ENCODE assay signal across 7 cellular contexts in the genomic region with DNA sequence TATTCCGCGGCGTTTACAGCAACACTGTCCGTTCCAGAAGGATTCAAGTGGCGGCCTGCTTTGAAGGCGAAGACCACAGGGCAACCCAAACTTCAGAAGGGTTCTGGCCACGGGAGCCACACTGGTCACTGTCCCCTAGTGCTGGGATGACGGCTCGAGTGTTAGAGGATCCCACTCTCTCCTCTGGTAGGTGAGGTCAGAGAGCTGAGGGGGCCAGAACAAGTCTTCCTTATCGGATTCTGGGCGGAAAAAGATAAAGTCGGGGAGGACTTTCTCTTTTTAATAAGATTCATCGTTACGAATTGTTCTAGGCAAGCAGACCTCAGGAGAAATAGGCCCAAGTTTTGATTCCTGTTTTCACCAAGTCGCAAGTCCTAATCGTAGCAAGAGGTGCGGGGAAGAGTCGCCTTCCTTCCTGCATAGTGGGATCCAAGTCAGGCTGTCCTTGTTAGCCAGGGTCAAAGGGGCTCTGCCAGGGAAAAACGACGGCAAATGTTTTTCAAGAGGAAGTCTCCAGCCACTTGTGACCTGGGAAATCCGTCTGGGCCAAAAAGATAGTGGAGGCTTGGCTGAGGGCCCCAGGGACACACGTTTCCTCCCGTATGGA.
A peak's percentile ranks its signal among the peaks of the same experiment; 100 is the strongest.
DNase-seq lines count a peak whose midpoint lies in the region; FAIRE-seq and TF ChIP-seq lines count a peak whose summit lies in the region.

No MANE protein-coding gene starts in this region.

- DNase-seq in GM19239 (ENCODE audit: insufficient read length, low spot score) = no peak
- DNase-seq in NCI-H69 (lab: John Stamatoyannopoulos, UW) = peak; percentile 70
- DNase-seq in astrocyte of the cerebellum (ENCODE audit: low read depth) = no peak
- peak; percentile 12 for DNase-seq in stimulated activated CD4-positive, alpha-beta T cell treated with anti-CD3 and anti-CD28 coated beads, Interleukin-1b, Interleukin-23, amount 100 ng/mL, for 48 hours
- no peak for DNase-seq in NCI-H187 treated with DMSO at 0.1 percent for 48 hours (lab: John Stamatoyannopoulos, UW)
- DNase-seq in GM19238 (ENCODE audit: insufficient read length, low spot score) = no peak

- peaks cover 16% of the 10 kb centered on the region for H3K36me3 ChIP-seq in iPS-20b (ENCODE audit: insufficient read depth, low read depth, low read length)

- H3K4me3 ChIP-seq in astrocyte of the cerebellum (ENCODE audit: low read depth, low read length) (peak overlapping the region; percentile 92), iPS-20b (ENCODE audit: low read length) (peak overlapping the region; percentile 99)

- in situ Hi-C loops in astrocyte of the cerebellum (cut with HindIII; ENCODE audit: low sequenced_read_pairs) = no loop called here

- H3K9me3 ChIP-seq in iPS-20b (ENCODE audit: insufficient read depth, low read depth, low read length) = peaks cover 6% of the 10 kb centered on the region

- peak overlapping the region; percentile 70 for H3K9ac ChIP-seq in iPS-20b (ENCODE audit: low read depth, low read length)

- H3K27me3 ChIP-seq in iPS-20b (ENCODE audit: insufficient read depth, low read length) = no peaks in the 10 kb centered on the region

- peaks cover 5% of the 10 kb centered on the region; the same call in 1 of the 2 replicates for H3K4me1 ChIP-seq in iPS-20b (ENCODE audit: insufficient read depth, low read length)

- no peak for TF ChIP-seq CTCF in astrocyte of the cerebellum (IDR thresholded peaks at IDR 0.05; ENCODE audit: low read depth, low read length, missing control alignments)

- FAIRE-seq in GM19239 (lab: Jason Lieb, UNC) = peak; percentile 66

- H3K27ac ChIP-seq in iPS-20b (ENCODE audit: low read length) = peak overlapping the region; percentile 22

Comparison
In these comparisons a context has a peak if more than half of its experiments do, and no peak if none do; other contexts are left out.
1. DNase-seq: peak in NCI-H69 (single experiment) and stimulated activated CD4-positive, alpha-beta T cell treated with anti-CD3 and anti-CD28 coated beads, Interleukin-1b, Interleukin-23, amount 100 ng/mL, for 48 hours (single experiment); none in GM19239 (single experiment), astrocyte of the cerebellum (single experiment), NCI-H187 treated with DMSO at 0.1 percent for 48 hours (single experiment) and GM19238 (single experiment).